ENCODE assay signal across 11 cellular contexts in genomic region chr11:62443390-62444201, GRCh38. TPM values are rescaled to one million over a fixed set of nuclear protein-coding genes. Genes with fewer than 3 reads are reported as not detected.
A peak's percentile ranks its signal among the peaks of the same experiment; 100 is the strongest.
DNase-seq lines count a peak whose midpoint lies in the region; ATAC-seq and TF ChIP-seq lines count a peak whose summit lies in the region.
"Had no signal": no experiment of that assay in that cellular context is flagged by ENCODE, and none has a peak within 500 bp of the region (broad histone marks: within the 10 kb centered on the region; RNA-seq: fewer than 3 reads in every experiment).

No MANE protein-coding gene starts in this region.

- H3K27me3 ChIP-seq in uterus: no peaks in the 10 kb centered on the region

- intact Hi-C loops in Right ventricle myocardium inferior (cut with DNase I): loop anchor here (5.0 kb wide), 1 partner anchor 59 kb away; no protein-coding TSS in a partner anchor
- intact Hi-C loops in cardiac septum (cut with DNase I): loop anchor here (5.0 kb wide), 2 partner anchors 54 to 99 kb away; no protein-coding TSS in a partner anchor
- intact Hi-C loops in uterus (cut with DNase I; ENCODE audit: low total_unique reads): no loop called here

- no peaks in the 10 kb centered on the region for H3K36me3 ChIP-seq in uterus

- H3K27ac ChIP-seq in caudate nucleus (ENCODE audit: low read depth, low read length) (peak overlapping the region; percentile 70), uterus (peak overlapping the region; percentile 95)

- DNase-seq in Right ventricle myocardium inferior (ENCODE audit: missing footprints) (peak; percentile 66), cardiac septum (ENCODE audit: low spot score) (no peak), caudate nucleus (lab: John Stamatoyannopoulos, UW) (peak in 1 of 61 donors; percentile 40), naive B cell (peak; percentile 29), uterus (peak; percentile 38 to 53), NCI-H1436 treated with DMSO at 0.1 percent for 48 hours (lab: John Stamatoyannopoulos, UW) (no peak), cortex of kidney (lab: John Stamatoyannopoulos, UW) (no peak)
- DNase-seq: DND-41, NCI-H774 had no signal

- H3K4me1 ChIP-seq in uterus: peaks cover 5 to 14% of the 10 kb centered on the region in 2 donors

- H3K36me3 Mint-ChIP-seq in naive B cell: no peaks in the 10 kb centered on the region

- H3K27me3 Mint-ChIP-seq in naive B cell: peaks cover 11 to 22% (median 15%) of the 10 kb centered on the region in 3 donors

- H3K4me1 Mint-ChIP-seq in naive B cell: peaks cover 17 to 45% (median 35%) of the 10 kb centered on the region in 3 donors

- peak overlapping the region; percentile 27 to 35 for H3K4me3 ChIP-seq in uterus

- H3K4me3 Mint-ChIP-seq in naive B cell: peak overlapping the region; percentile 84 to 95 (median 91)

- H3K9me3 ChIP-seq in uterus: no peaks in the 10 kb centered on the region

- peak; percentile 68 for ATAC-seq in Right ventricle myocardium inferior
- peak; percentile 34 to 42 for ATAC-seq in naive B cell (ENCODE audit: low read depth in 2 of 2)
- no peak for ATAC-seq in HG03095 (IDR thresholded peaks at IDR 0.05; ENCODE audit: unreplicated experiment)

- H3K9me3 Mint-ChIP-seq in naive B cell: no peaks in the 10 kb centered on the region

- peak overlapping the region; percentile 89 to 97 (median 95) for H3K27ac Mint-ChIP-seq in naive B cell

- no peak for TF ChIP-seq POLR2A in uterus (IDR thresholded peaks at IDR 0.05)

- TF ChIP-seq CTCF in uterus (IDR thresholded peaks at IDR 0.05): no peak

RNA-seq across cellular contexts. Expression of gene SCGB1A1, which starts 24.8 kb away (rescaled TPM):
- not detected for total RNA-seq in Right ventricle myocardium inferior
- not detected for total RNA-seq in cardiac septum
- polyA plus RNA-seq in naive B cell (ENCODE audit: low read depth in 6 of 6): not detected
- total RNA-seq in uterus: not detected
- polyA plus RNA-seq: neural cell had no signal

Comparison
In these comparisons a context has a peak if more than half of its experiments do, and no peak if none do; other contexts are left out.
1. DNase-seq: peak in Right ventricle myocardium inferior (single experiment), naive B cell (single experiment) and uterus (2 of 2); none in cardiac septum (single experiment), NCI-H1436 treated with DMSO at 0.1 percent for 48 hours (single experiment) and cortex of kidney (single experiment).